23 cellular contexts compared by ENCODE assay signal in the genomic region with DNA sequence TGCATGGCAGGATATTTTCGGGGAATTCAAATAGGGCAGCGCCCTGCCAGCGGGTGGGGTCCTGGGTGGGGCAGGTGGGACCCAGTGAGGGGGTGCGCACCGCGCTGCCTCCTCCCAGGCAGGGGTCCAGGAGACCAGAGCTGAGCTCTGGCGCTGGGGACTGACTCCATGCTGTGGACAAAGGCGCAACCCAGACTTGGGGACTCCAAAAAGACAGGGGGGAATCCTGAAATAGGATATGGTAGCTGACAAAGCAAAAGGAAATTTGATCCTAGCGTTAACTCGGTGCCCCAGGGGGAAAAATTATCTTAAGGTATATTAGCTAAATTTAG. TPM values are rescaled to one million over a fixed set of nuclear protein-coding genes. Genes with fewer than 3 reads are reported as not detected.
DNase-seq lines count a peak whose midpoint lies in the region; ATAC-seq and TF ChIP-seq lines count a peak whose summit lies in the region.
"Had no signal": no experiment of that assay in that cellular context is flagged by ENCODE, and none has a peak within 500 bp of the region (broad histone marks: within the 10 kb centered on the region; RNA-seq: fewer than 3 reads in every experiment).

No MANE protein-coding gene starts in this region.

- H3K27me3 ChIP-seq in H9 (ENCODE audit: insufficient read depth, low read length) (peaks cover 92% of the 10 kb centered on the region), hepatocyte (peaks cover 100% of the 10 kb centered on the region), mesendoderm (ENCODE audit: insufficient read depth, low read length, poor library complexity) (peaks cover 45% of the 10 kb centered on the region)
- H3K27me3 ChIP-seq: MG63 had no signal

- no peak overlapping the region for H2BK12ac ChIP-seq in H9 (ENCODE audit: insufficient read length, low read depth, low read length)

- H4K5ac ChIP-seq in H9 (ENCODE audit: insufficient read length, low read depth, low read length) (no peak overlapping the region), mesendoderm (ENCODE audit: low read length) (no peak overlapping the region)

- H3K23ac ChIP-seq in H9 (ENCODE audit: insufficient read length, low read depth, low read length): no peak overlapping the region
- no peak overlapping the region for H3K23ac ChIP-seq in mesendoderm (ENCODE audit: low read length)

- H3K27ac ChIP-seq in H9 (ENCODE audit: insufficient read length, low read depth, low read length): no peak overlapping the region
- peak overlapping the region; percentile 22 for H3K27ac ChIP-seq in hepatocyte
- H3K27ac ChIP-seq in mesendoderm (ENCODE audit: low read depth, low read length): no peak overlapping the region
- H3K27ac ChIP-seq: BLaER1, PC-9 had no signal

- H3K27ac Mint-ChIP-seq in H9: no peak overlapping the region
- H3K27ac Mint-ChIP-seq in IgD-negative memory B cell: peak overlapping the region in 2 of 3 donors; percentile 64 to 81
- no peak overlapping the region for H3K27ac Mint-ChIP-seq in mesothelial cell of epicardium
- H3K27ac Mint-ChIP-seq: CD4-positive, alpha-beta T cell had no signal

- no peak for ATAC-seq in HG02884 (IDR thresholded peaks at IDR 0.05; ENCODE audit: unreplicated experiment)
- ATAC-seq: GM12878, K562 had no signal

- DNase-seq in H9: peak; percentile 45
- DNase-seq in hepatocyte (ENCODE audit: low spot score): no peak
- no peak for DNase-seq in mesendoderm
- no peak for DNase-seq in mesothelial cell of epicardium (ENCODE audit: low spot score in 2 of 2, unreplicated experiment in 2 of 2)
- DNase-seq in HPDE6-E6E7 (ENCODE audit: extremely low spot score): no peak
- DNase-seq: Caco-2; CD4-positive, alpha-beta T cell; DMS 273 treated with DMSO at 0.1 percent for 48 hours; DMS79 treated with DMSO at 0.1 percent for 48 hours; GOT3; MG63; NCI-H1417; NCI-H1930; NCI-H446 treated with DMSO at 0.1 percent for 48 hours; NCI-H526 treated with DMSO at 0.1 percent for 48 hours; PC-9; RPMI8226; SHP77 had no signal

- H3K4me1 ChIP-seq in H9 (ENCODE audit: insufficient read depth, low read length): no peaks in the 10 kb centered on the region
- H3K4me1 ChIP-seq in hepatocyte (ENCODE audit: insufficient read depth): peaks cover 12% of the 10 kb centered on the region
- peaks cover 10% of the 10 kb centered on the region for H3K4me1 ChIP-seq in mesendoderm (ENCODE audit: control insufficient read depth, low read depth, low read length)
- H3K4me1 ChIP-seq: BLaER1, Caco-2 had no signal

- H3K27me3 Mint-ChIP-seq in H9 (ENCODE audit: low read depth): peaks cover 100% of the 10 kb centered on the region
- peaks cover 87% of the 10 kb centered on the region for H3K27me3 Mint-ChIP-seq in IgD-negative memory B cell
- H3K27me3 Mint-ChIP-seq in mesothelial cell of epicardium (ENCODE audit: low read depth): peaks cover 82% of the 10 kb centered on the region

- peaks cover 7% of the 10 kb centered on the region for H3K23me2 ChIP-seq in H9 (ENCODE audit: insufficient read length, low read depth, low read length, poor library complexity, severe bottlenecking)

- H3K4me3 ChIP-seq in hepatocyte (no peak overlapping the region), mesendoderm (ENCODE audit: low read length) (no peak overlapping the region)
- H3K4me3 ChIP-seq: BLaER1, GM12878, K562, MG63, PC-9 had no signal

- H3K79me2 ChIP-seq in H9 (ENCODE audit: insufficient read depth, low read length) (no peaks in the 10 kb centered on the region), hepatocyte (no peaks in the 10 kb centered on the region), mesendoderm (ENCODE audit: control insufficient read depth, insufficient read depth, low read length) (no peaks in the 10 kb centered on the region)

- H2BK5ac ChIP-seq in H9 (ENCODE audit: insufficient read length, low read length) (no peak overlapping the region), mesendoderm (ENCODE audit: low read length) (no peak overlapping the region)

- TF ChIP-seq CTCF in H9 (conservative IDR thresholded peaks at IDR 0.05) (no peak), hepatocyte (IDR thresholded peaks at IDR 0.05; ENCODE audit: poor library complexity) (no peak), mesothelial cell of epicardium (IDR thresholded peaks at IDR 0.05; ENCODE audit: unreplicated experiment) (no peak)

- no peaks in the 10 kb centered on the region for H3K9me2 ChIP-seq in hepatocyte (replicated peaks; ENCODE audit: insufficient read depth)

- H3K9me3 ChIP-seq in H9 (ENCODE audit: control insufficient read depth, low read depth, low read length) (no peaks in the 10 kb centered on the region), hepatocyte (ENCODE audit: low read depth) (no peaks in the 10 kb centered on the region)
- H3K9me3 ChIP-seq: Caco-2, MG63 had no signal

- H3K36me3 Mint-ChIP-seq in H9 (ENCODE audit: insufficient read depth in 1 of 3, low read depth in 3 of 3): no peaks in the 10 kb centered on the region
- peaks cover 9% of the 10 kb centered on the region for H3K36me3 Mint-ChIP-seq in IgD-negative memory B cell
- H3K36me3 Mint-ChIP-seq in mesothelial cell of epicardium: peaks cover 6% of the 10 kb centered on the region

- H3K56ac ChIP-seq in H9 (ENCODE audit: insufficient read length, low read depth, low read length): no peak overlapping the region
- H3K56ac ChIP-seq in mesendoderm (ENCODE audit: low read length): peak overlapping the region; percentile 85

- H4K8ac ChIP-seq in H9 (replicated peaks; ENCODE audit: insufficient read length, low read depth, low read length) (no peak overlapping the region), mesendoderm (ENCODE audit: low read depth, low read length) (no peak overlapping the region)

- no peak overlapping the region for H2AK5ac ChIP-seq in H9 (ENCODE audit: insufficient read length, low read length)
- H2AK5ac ChIP-seq in mesendoderm (ENCODE audit: low read length): no peak overlapping the region

- no CpG with 5 or more reads among the region's 10 CpGs for WGBS in H9 (ENCODE audit: extremely low coverage, insufficient read length, low lambda C conversion rate)
- 23% methylated on average over 8 of the region's 10 CpGs for WGBS in hepatocyte (ENCODE audit: low lambda C conversion rate, missing lambda C conversion rate)
- WGBS in mesendoderm (ENCODE audit: extremely low coverage, insufficient coverage, low lambda C conversion rate): no CpG with 5 or more reads among the region's 10 CpGs

- H3K4me1 Mint-ChIP-seq in H9: peaks cover 50 to 69% of the 10 kb centered on the region in 2 experiments
- H3K4me1 Mint-ChIP-seq in IgD-negative memory B cell: peaks cover 0 to 4% (median 3%) of the 10 kb centered on the region in 3 donors
- H3K4me1 Mint-ChIP-seq in mesothelial cell of epicardium: peaks cover 50% of the 10 kb centered on the region

- no peak overlapping the region for H2BK20ac ChIP-seq in H9 (ENCODE audit: low read depth, low read length, poor library complexity, severe bottlenecking)

- no peak overlapping the region for H4K91ac ChIP-seq in H9 (ENCODE audit: insufficient read length, low read depth, low read length)

- H3K4me3 Mint-ChIP-seq in H9: peak overlapping the region in 1 of 2 experiments; percentile 64; a peak in 2 of 5 replicates
- no peak overlapping the region for H3K4me3 Mint-ChIP-seq in IgD-negative memory B cell
- H3K4me3 Mint-ChIP-seq in mesothelial cell of epicardium: no peak overlapping the region
- H3K4me3 Mint-ChIP-seq: CD4-positive, alpha-beta T cell had no signal

- H3K18ac ChIP-seq in H9 (ENCODE audit: insufficient read length, low read depth, low read length) (no peak overlapping the region), mesendoderm (ENCODE audit: low read length) (peak overlapping the region; percentile 57)

- H2BK15ac ChIP-seq in H9 (ENCODE audit: low read depth, low read length): no peak overlapping the region
- no peak overlapping the region for H2BK15ac ChIP-seq in mesendoderm (replicated peaks; ENCODE audit: low read depth)

- peak overlapping the region; percentile 59 for H3K4me2 ChIP-seq in H9 (ENCODE audit: insufficient read depth, insufficient read length, low read length)
- H3K4me2 ChIP-seq in hepatocyte: no peak overlapping the region
- H3K4me2 ChIP-seq in mesendoderm (ENCODE audit: low read length): peak overlapping the region; percentile 67
- H3K4me2 ChIP-seq: BLaER1, PC-9 had no signal

- H2BK120ac ChIP-seq in H9 (ENCODE audit: low read depth, low read length, poor library complexity, severe bottlenecking) (no peak overlapping the region), mesendoderm (ENCODE audit: low read depth, low read length) (no peak overlapping the region)

- no peaks in the 10 kb centered on the region for H3K36me3 ChIP-seq in hepatocyte (replicated peaks; ENCODE audit: insufficient read depth, low read depth)
- no peaks in the 10 kb centered on the region for H3K36me3 ChIP-seq in mesendoderm (ENCODE audit: control insufficient read depth, insufficient read depth, low read length)
- H3K36me3 ChIP-seq: BLaER1 had no signal

- no peak overlapping the region for H3K4ac ChIP-seq in H9 (ENCODE audit: low read depth, low read length)
- H3K4ac ChIP-seq in mesendoderm (ENCODE audit: low read depth, low read length): no peak overlapping the region

- H3K9ac ChIP-seq in H9 (ENCODE audit: extremely low read depth, insufficient read length, low read length) (no peak overlapping the region), mesendoderm (ENCODE audit: low read length) (peak overlapping the region; percentile 16)
- H3K9ac ChIP-seq: BLaER1 had no signal

- no peak overlapping the region for H3T11ph ChIP-seq in H9 (ENCODE audit: low read length)

- H2AFZ ChIP-seq in H9 (ENCODE audit: low read length) (no peak overlapping the region), hepatocyte (no peak overlapping the region)
- H2AFZ ChIP-seq: PC-9 had no signal

- H3K9me3 Mint-ChIP-seq in H9: peaks cover 4 to 12% of the 10 kb centered on the region in 2 experiments; a peak in 3 of 5 replicates
- peaks cover 3 to 33% (median 19%) of the 10 kb centered on the region in 3 donors for H3K9me3 Mint-ChIP-seq in IgD-negative memory B cell
- H3K9me3 Mint-ChIP-seq in mesothelial cell of epicardium: no peaks in the 10 kb centered on the region

- no peak overlapping the region; the same call in 1 of the 2 replicates for H3K14ac ChIP-seq in H9 (ENCODE audit: insufficient read depth, low read length)

- H4K20me1 ChIP-seq in H9 (ENCODE audit: control insufficient read depth, insufficient read depth, insufficient read length): no peaks in the 10 kb centered on the region
- H4K20me1 ChIP-seq in hepatocyte (ENCODE audit: insufficient read depth, poor library complexity, severe bottlenecking): no peaks in the 10 kb centered on the region
- H4K20me1 ChIP-seq: BLaER1 had no signal

- H3K79me1 ChIP-seq in H9 (ENCODE audit: insufficient read depth, low read depth, low read length, poor library complexity, severe bottlenecking) (no peaks in the 10 kb centered on the region), mesendoderm (ENCODE audit: low read length) (no peaks in the 10 kb centered on the region)

RNA-seq across cellular contexts. Expression of gene TFAP2A, which starts 23.6 kb away (rescaled TPM):
- total RNA-seq in H9 (2021): 1.6 and 2.6 TPM in 2 replicates
- polyA plus RNA-seq in IgD-negative memory B cell: not detected
- 6.2 TPM in 2 replicates for total RNA-seq in hepatocyte
- polyA plus RNA-seq in hepatocyte: 14.9 and 17.5 TPM in 2 replicates
- 3.0 TPM for polyA plus RNA-seq in mesendoderm (2013, experiment 1 of 2)
- 2.7 TPM for polyA plus RNA-seq in mesendoderm (2013, experiment 2 of 2)
- total RNA-seq in mesothelial cell of epicardium: 62.4 to 63.5 TPM (median 63.4 TPM) in 3 replicates

Comparison
In these comparisons a context has a peak if more than half of its experiments do, and no peak if none do; other contexts are left out.
1. H3K27ac Mint-ChIP-seq: peak in IgD-negative memory B cell (2 of 3); none in H9 (0 of 3) and mesothelial cell of epicardium (single experiment).